Comparison of ENCODE assay signal across 12 cellular contexts in the genomic region with DNA sequence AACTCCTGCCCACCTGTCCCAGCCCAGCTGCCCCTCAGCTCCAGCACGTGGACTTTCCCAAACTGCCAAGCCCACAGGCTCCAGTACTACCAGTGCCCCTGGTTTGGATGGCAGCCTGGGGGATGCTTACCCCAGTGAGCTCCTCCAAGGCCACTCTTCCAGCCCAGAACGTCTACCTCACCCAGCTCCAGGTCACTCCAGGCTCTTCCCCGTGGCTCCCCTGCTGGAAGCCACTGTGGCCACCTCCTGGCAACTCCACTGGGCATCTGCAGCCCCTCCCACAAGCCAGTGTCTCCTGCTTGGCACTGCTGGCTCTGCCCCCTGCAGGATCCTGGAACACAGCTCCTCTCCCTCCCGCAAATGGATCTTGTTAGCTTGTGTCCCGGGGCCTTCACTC. TPM values are rescaled to one million over a fixed set of nuclear protein-coding genes. Genes with fewer than 3 reads are reported as not detected.
DNase-seq lines count a peak whose midpoint lies in the region; ATAC-seq and TF ChIP-seq lines count a peak whose summit lies in the region.
"Had no signal": no experiment of that assay in that cellular context is flagged by ENCODE, and none has a peak within 500 bp of the region (broad histone marks: within the 10 kb centered on the region; RNA-seq: fewer than 3 reads in every experiment).

No MANE protein-coding gene starts in this region.

- H3K27me3 Mint-ChIP-seq in neural crest cell (ENCODE audit: low read depth), result no peaks in the 10 kb centered on the region

- in situ Hi-C loops in astrocyte of the cerebellum (cut with HindIII; ENCODE audit: low sequenced_read_pairs), result no loop called here

- no peaks in the 10 kb centered on the region for H3K36me3 Mint-ChIP-seq in neural crest cell (ENCODE audit: low read depth)

- peak overlapping the region; percentile 60 for H3K27ac Mint-ChIP-seq in neural crest cell (ENCODE audit: unreplicated experiment)
- H3K27ac Mint-ChIP-seq: activated T-helper 1 cell treated with anti-CD3 and anti-CD28 coated beads, Interleukin-12 subunit alpha, Interleukin-12 subunit beta, Interleukin-2, Interleukin-4 antibody, amounts not matched to agents 30 ng/mL and 10 ng/mL and 1 ng/mL, durations not matched to agents 14 hours and 24 hours and 36 hours had no signal

- DNase-seq in COLO668 (lab: John Stamatoyannopoulos, UW; ENCODE audit: unreplicated experiment) (peak; percentile 6), HT-29 (ENCODE audit: low spot score) (peak; percentile 47), astrocyte of the cerebellum (ENCODE audit: low read depth) (no peak), neural crest cell (ENCODE audit: low read depth, low spot score) (no peak), UCSD-AML1 (lab: John Stamatoyannopoulos, UW; ENCODE audit: unreplicated experiment) (no peak), iPS-NIHi7 (ENCODE audit: extremely low spot score) (no peak)
- DNase-seq: activated CD4-positive, alpha-beta T cell treated with anti-CD3 and anti-CD28 coated beads for 1 hour; body of pancreas had no signal

- H3K4me3 Mint-ChIP-seq in neural crest cell, result no peak overlapping the region
- H3K4me3 Mint-ChIP-seq: activated T-helper 1 cell treated with anti-CD3 and anti-CD28 coated beads, Interleukin-12 subunit alpha, Interleukin-12 subunit beta, Interleukin-2, Interleukin-4 antibody, amounts not matched to agents 30 ng/mL and 10 ng/mL and 1 ng/mL, durations not matched to agents 14 hours and 24 hours and 36 hours had no signal

- no peaks in the 10 kb centered on the region for H3K9me3 Mint-ChIP-seq in neural crest cell
- H3K9me3 Mint-ChIP-seq: activated T-helper 1 cell treated with anti-CD3 and anti-CD28 coated beads, Interleukin-12 subunit alpha, Interleukin-12 subunit beta, Interleukin-2, Interleukin-4 antibody, amounts not matched to agents 30 ng/mL and 10 ng/mL and 1 ng/mL, durations not matched to agents 14 hours and 24 hours and 36 hours had no signal

- TF ChIP-seq CTCF in astrocyte of the cerebellum (IDR thresholded peaks at IDR 0.05; ENCODE audit: low read depth, low read length, missing control alignments) (peak; percentile 13), neural crest cell (conservative IDR thresholded peaks at IDR 0.05) (no peak)

- H3K4me1 Mint-ChIP-seq in neural crest cell, result peaks cover 33% of the 10 kb centered on the region

- no peak overlapping the region for H3K4me3 ChIP-seq in astrocyte of the cerebellum (ENCODE audit: low read depth, low read length)
- H3K4me3 ChIP-seq: body of pancreas had no signal

- ATAC-seq in HG03354 (IDR thresholded peaks at IDR 0.05; ENCODE audit: poor library complexity, severe bottlenecking, unreplicated experiment) (no peak), esophagus mucosa (no peak)
- ATAC-seq: body of pancreas had no signal

RNA-seq across cellular contexts. Expression of a gene that starts 29.3 kb away (rescaled TPM):
- total RNA-seq in HT-29 (2014; rRNA removed; shearing (Covaris generic)), result not detected in 2 replicates
- total RNA-seq in neural crest cell (1.5 and 1.8 TPM in 2 replicates), esophagus mucosa (not detected)
- total RNA-seq: activated T-helper 1 cell treated with anti-CD3 and anti-CD28 coated beads, Interleukin-12 subunit alpha, Interleukin-12 subunit beta, Interleukin-2, Interleukin-4 antibody, amounts not matched to agents 30 ng/mL and 10 ng/mL and 1 ng/mL, durations not matched to agents 14 hours and 24 hours and 36 hours; mononuclear cell had no signal

Comparison
In these comparisons a context has a peak if more than half of its experiments do, and no peak if none do; other contexts are left out.
1. DNase-seq: peak in COLO668 (single experiment) and HT-29 (single experiment); none in astrocyte of the cerebellum (single experiment), neural crest cell (single experiment), UCSD-AML1 (single experiment) and iPS-NIHi7 (single experiment).